In the genomic region with DNA sequence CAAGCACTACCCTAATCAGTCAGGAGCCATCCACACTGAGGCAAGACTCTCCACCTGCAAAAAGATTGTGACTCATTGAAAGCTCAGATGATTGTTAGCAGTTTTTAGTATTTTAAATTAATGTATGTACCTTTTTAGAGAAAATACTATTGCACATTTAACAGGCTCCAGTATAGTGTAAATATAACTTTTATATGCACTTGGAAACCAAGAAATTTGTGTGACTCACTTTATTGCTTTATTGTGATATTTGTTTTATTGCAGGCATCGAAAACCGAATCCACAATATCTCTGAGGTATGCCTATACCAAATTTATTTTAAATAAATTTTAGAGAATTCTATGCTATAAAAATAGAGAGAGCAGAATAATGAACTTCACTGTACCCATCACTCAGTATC, we compare ENCODE assay signal across 3 cellular contexts.
"Had no signal": no experiment of that assay in that cellular context is flagged by ENCODE, and none has a peak within 500 bp of the region (broad histone marks: within the 10 kb centered on the region; RNA-seq: fewer than 3 reads in every experiment).

No MANE protein-coding gene starts in this region.

- H3K4me3 ChIP-seq: GM12878 had no signal

- ATAC-seq: GM12878 had no signal

- DNase-seq: GDM1, GF-D8 had no signal
